Comparison of ENCODE assay signal across 16 cellular contexts in the genomic region with DNA sequence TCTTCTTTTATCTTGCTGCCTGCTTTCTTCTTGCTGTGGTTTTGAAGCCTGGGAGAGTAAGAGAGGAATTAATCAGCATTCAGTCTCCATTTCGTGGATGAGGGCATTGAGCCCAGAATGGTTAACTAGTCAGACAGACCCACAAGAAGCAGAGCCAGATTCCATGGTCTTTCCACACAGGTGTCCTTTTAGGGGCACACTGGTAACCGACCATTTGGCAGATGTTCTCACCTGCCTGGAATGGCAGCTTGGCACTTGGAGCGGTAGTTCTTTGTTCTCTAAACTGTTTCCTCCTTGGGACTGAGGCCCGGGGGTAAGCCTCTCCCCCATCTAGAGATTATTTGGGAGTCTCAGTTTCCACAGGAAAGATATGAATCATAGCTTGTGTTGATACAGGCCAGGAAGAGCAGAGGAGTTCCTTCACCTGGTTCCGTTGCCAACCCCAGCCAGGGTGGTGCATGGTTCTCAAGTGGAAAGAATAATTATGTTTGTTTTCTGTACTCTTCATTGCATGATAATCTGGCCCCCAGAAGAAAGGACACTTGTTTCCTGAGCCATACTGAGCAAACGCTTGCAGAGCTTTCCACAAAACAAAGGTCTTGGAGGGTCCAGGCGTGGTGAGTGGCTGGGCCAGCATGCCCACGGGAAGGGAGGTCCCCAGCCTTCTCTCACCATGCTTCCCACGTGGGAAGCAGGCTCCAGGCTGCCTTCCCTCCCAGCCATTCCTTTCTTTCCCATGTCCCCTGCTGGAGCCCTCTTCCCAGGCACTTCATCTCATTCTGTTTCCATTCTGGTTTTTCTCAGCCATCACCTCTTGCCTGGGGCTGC. TPM values are rescaled to one million over a fixed set of nuclear protein-coding genes. Genes with fewer than 3 reads are reported as not detected.
DNase-seq lines count a peak whose midpoint lies in the region; ATAC-seq and TF ChIP-seq lines count a peak whose summit lies in the region.
"Had no signal": no experiment of that assay in that cellular context is flagged by ENCODE, and none has a peak within 500 bp of the region (broad histone marks: within the 10 kb centered on the region; RNA-seq: fewer than 3 reads in every experiment).

No MANE protein-coding gene starts in this region.

- no peaks in the 10 kb centered on the region for H3K36me3 ChIP-seq in breast epithelium
- no peaks in the 10 kb centered on the region for H3K36me3 ChIP-seq in stomach

- H3K36me3 Mint-ChIP-seq in natural killer cell treated with Interleukin-12 subunit alpha and Interleukin-12 subunit beta and Interleukin-15 and Interleukin-18, amount 100 ng/mL, for 72 hours: no peaks in the 10 kb centered on the region
- no peaks in the 10 kb centered on the region for H3K36me3 Mint-ChIP-seq in natural killer cell
- H3K36me3 Mint-ChIP-seq in activated T-cell treated with anti-CD3 and anti-CD28 coated beads, Interleukin-2, amount 50 U/mL, for 4 hours (ENCODE audit: insufficient read depth): no peaks in the 10 kb centered on the region
- H3K36me3 Mint-ChIP-seq: activated CD8-positive, alpha-beta memory T cell treated with anti-CD3 and anti-CD28 coated beads, Interleukin-2, amount 10 ng/mL, durations not matched to agents 7 days and 5 days; WTC11 had no signal

- H3K4me1 ChIP-seq in breast epithelium (no peaks in the 10 kb centered on the region), right cardiac atrium (ENCODE audit: control insufficient read depth, insufficient read depth, low read length) (no peaks in the 10 kb centered on the region), stomach (no peaks in the 10 kb centered on the region)

- H3K27me3 Mint-ChIP-seq in natural killer cell treated with Interleukin-12 subunit alpha and Interleukin-12 subunit beta and Interleukin-15 and Interleukin-18, amount 100 ng/mL, for 72 hours: peaks cover 0 to 10% of the 10 kb centered on the region in 2 donors
- H3K27me3 Mint-ChIP-seq in natural killer cell (ENCODE audit: low read depth in 2 of 2): peaks cover 32 to 42% of the 10 kb centered on the region in 2 donors
- H3K27me3 Mint-ChIP-seq in activated T-cell treated with anti-CD3 and anti-CD28 coated beads, Interleukin-2, amount 50 U/mL, for 4 hours (ENCODE audit: low read depth): peaks cover 38% of the 10 kb centered on the region

- H3K27ac ChIP-seq in breast epithelium (peak overlapping the region; percentile 80 to 86), right cardiac atrium (ENCODE audit: low read length) (no peak overlapping the region), stomach (peak overlapping the region in 1 of 5 donors; percentile 35)

- H3K4me1 Mint-ChIP-seq in natural killer cell treated with Interleukin-12 subunit alpha and Interleukin-12 subunit beta and Interleukin-15 and Interleukin-18, amount 100 ng/mL, for 72 hours (ENCODE audit: low read depth in 2 of 2): no peaks in the 10 kb centered on the region
- H3K4me1 Mint-ChIP-seq in natural killer cell: no peaks in the 10 kb centered on the region
- no peaks in the 10 kb centered on the region for H3K4me1 Mint-ChIP-seq in activated T-cell treated with anti-CD3 and anti-CD28 coated beads, Interleukin-2, amount 50 U/mL, for 4 hours (ENCODE audit: low read depth)
- H3K4me1 Mint-ChIP-seq: activated CD8-positive, alpha-beta memory T cell treated with anti-CD3 and anti-CD28 coated beads, Interleukin-2, amount 10 ng/mL, durations not matched to agents 7 days and 5 days had no signal

- intact Hi-C loops in natural killer cell (cut with micrococcal nuclease) (no loop called here), breast epithelium (cut with DNase I; ENCODE audit: low total_unique reads) (no loop called here), right cardiac atrium (cut with DNase I) (no loop called here), stomach (cut with DNase I; ENCODE audit: low total_unique reads) (no loop called here)

- TF ChIP-seq POLR2A in breast epithelium (IDR thresholded peaks at IDR 0.05) (no peak), stomach (IDR thresholded peaks at IDR 0.05) (no peak), GM18505 (IDR thresholded peaks at IDR 0.05; ENCODE audit: borderline replicate concordance, extremely low read depth, insufficient read depth, insufficient read length) (no peak)

- no peak for ATAC-seq in natural killer cell treated with Interleukin-12 subunit alpha and Interleukin-12 subunit beta and Interleukin-15 and Interleukin-18, amount 100 ng/mL, for 72 hours
- ATAC-seq in natural killer cell (no peak), right cardiac atrium (peak; percentile 73 to 92), GM18505 (IDR thresholded peaks at IDR 0.05; ENCODE audit: unreplicated experiment) (no peak)
- no peak for ATAC-seq in activated T-cell treated with anti-CD3 and anti-CD28 coated beads, Interleukin-2, amount 50 U/mL, for 4 hours
- ATAC-seq: activated CD8-positive, alpha-beta memory T cell treated with anti-CD3 and anti-CD28 coated beads, Interleukin-2, amount 10 ng/mL, durations not matched to agents 7 days and 5 days; HCT116; WTC11 had no signal

- H3K9me3 Mint-ChIP-seq in natural killer cell treated with Interleukin-12 subunit alpha and Interleukin-12 subunit beta and Interleukin-15 and Interleukin-18, amount 100 ng/mL, for 72 hours: no peaks in the 10 kb centered on the region
- no peaks in the 10 kb centered on the region for H3K9me3 Mint-ChIP-seq in natural killer cell
- H3K9me3 Mint-ChIP-seq in activated T-cell treated with anti-CD3 and anti-CD28 coated beads, Interleukin-2, amount 50 U/mL, for 4 hours: no peaks in the 10 kb centered on the region
- H3K9me3 Mint-ChIP-seq: activated naive CD4-positive, alpha-beta T cell treated with anti-CD3 and anti-CD28 coated beads for 36 hours; WTC11 had no signal

- H3K4me3 Mint-ChIP-seq in natural killer cell treated with Interleukin-12 subunit alpha and Interleukin-12 subunit beta and Interleukin-15 and Interleukin-18, amount 100 ng/mL, for 72 hours: no peak overlapping the region
- H3K4me3 Mint-ChIP-seq in natural killer cell: no peak overlapping the region
- no peak overlapping the region for H3K4me3 Mint-ChIP-seq in activated T-cell treated with anti-CD3 and anti-CD28 coated beads, Interleukin-2, amount 50 U/mL, for 4 hours
- H3K4me3 Mint-ChIP-seq: activated CD8-positive, alpha-beta memory T cell treated with anti-CD3 and anti-CD28 coated beads, Interleukin-2, amount 10 ng/mL, durations not matched to agents 7 days and 5 days; activated naive CD4-positive, alpha-beta T cell treated with anti-CD3 and anti-CD28 coated beads for 36 hours; WTC11 had no signal

- H3K27ac Mint-ChIP-seq in natural killer cell treated with Interleukin-12 subunit alpha and Interleukin-12 subunit beta and Interleukin-15 and Interleukin-18, amount 100 ng/mL, for 72 hours: no peak overlapping the region
- H3K27ac Mint-ChIP-seq in natural killer cell: no peak overlapping the region
- H3K27ac Mint-ChIP-seq: activated CD8-positive, alpha-beta memory T cell treated with anti-CD3 and anti-CD28 coated beads, Interleukin-2, amount 10 ng/mL, durations not matched to agents 7 days and 5 days; activated naive CD4-positive, alpha-beta T cell treated with anti-CD3 and anti-CD28 coated beads for 36 hours had no signal

- H3K27me3 ChIP-seq in breast epithelium (no peaks in the 10 kb centered on the region), right cardiac atrium (ENCODE audit: control insufficient read depth, insufficient read depth) (no peaks in the 10 kb centered on the region), stomach (peaks cover 0 to 34% (median 0%) of the 10 kb centered on the region in 3 donors)

- TF ChIP-seq CTCF in natural killer cell (IDR thresholded peaks at IDR 0.05) (no peak), breast epithelium (IDR thresholded peaks at IDR 0.05) (no peak), stomach (IDR thresholded peaks at IDR 0.05) (no peak)

- no peak for TF ChIP-seq EP300 in stomach (IDR thresholded peaks at IDR 0.05)

- DNase-seq in natural killer cell treated with Interleukin-12 subunit alpha and Interleukin-12 subunit beta and Interleukin-15 and Interleukin-18, amount 100 ng/mL, for 72 hours (ENCODE audit: low spot score): peak; percentile 6
- DNase-seq in natural killer cell: no peak
- DNase-seq in breast epithelium (ENCODE audit: low spot score in 2 of 2): peak in 1 of 2 donors; percentile 91
- DNase-seq in right cardiac atrium: peak in 2 of 3 donors; percentile 59 to 78
- DNase-seq in activated T-cell treated with anti-CD3 and anti-CD28 coated beads, Interleukin-2, amount 50 U/mL, for 4 hours: no peak
- DNase-seq in stomach: no peak
- DNase-seq in NCI-H774 (lab: John Stamatoyannopoulos, UW): no peak
- DNase-seq: activated CD8-positive, alpha-beta memory T cell treated with anti-CD3 and anti-CD28 coated beads, Interleukin-2, amount 10 ng/mL, durations not matched to agents 7 days and 5 days; activated naive CD4-positive, alpha-beta T cell treated with anti-CD3 and anti-CD28 coated beads for 36 hours; NCI-H187 treated with DMSO at 0.1 percent for 48 hours; occipital lobe had no signal

- 52% methylated on average over 9 of the region's 9 CpGs for WGBS in right cardiac atrium
- WGBS in stomach, 5 donors: 37 to 53% (median 39%) methylated on average over 9 of the region's 9 CpGs

- no peak overlapping the region for H3K4me3 ChIP-seq in breast epithelium
- H3K4me3 ChIP-seq in right cardiac atrium (ENCODE audit: low read length): no peak overlapping the region
- H3K4me3 ChIP-seq in stomach: no peak overlapping the region

- H3K9me3 ChIP-seq in breast epithelium: no peaks in the 10 kb centered on the region
- no peaks in the 10 kb centered on the region for H3K9me3 ChIP-seq in right cardiac atrium (ENCODE audit: control insufficient read depth, low read length)
- H3K9me3 ChIP-seq in stomach: no peaks in the 10 kb centered on the region

RNA-seq across cellular contexts. Expression of a gene that starts 2.0 kb away (rescaled TPM):
- not detected for total RNA-seq in natural killer cell treated with Interleukin-12 subunit alpha and Interleukin-12 subunit beta and Interleukin-15 and Interleukin-18, amount 100 ng/mL, for 72 hours
- total RNA-seq in natural killer cell (not detected), breast epithelium (not detected), right cardiac atrium (not detected), stomach (not detected)
- polyA plus RNA-seq in right cardiac atrium (0.07 TPM), stomach (not detected)
- not detected for total RNA-seq in activated T-cell treated with anti-CD3 and anti-CD28 coated beads, Interleukin-2, amount 50 U/mL, for 4 hours
- total RNA-seq: activated CD8-positive, alpha-beta memory T cell treated with anti-CD3 and anti-CD28 coated beads, Interleukin-2, amount 10 ng/mL, durations not matched to agents 7 days and 5 days; activated naive CD4-positive, alpha-beta T cell treated with anti-CD3 and anti-CD28 coated beads for 36 hours; cerebellum; lung microvascular endothelial cell; occipital lobe; WTC11 had no signal

RNA-seq across cellular contexts. Expression of a gene that starts 15.7 kb away (rescaled TPM):
- not detected for total RNA-seq in natural killer cell treated with Interleukin-12 subunit alpha and Interleukin-12 subunit beta and Interleukin-15 and Interleukin-18, amount 100 ng/mL, for 72 hours
- total RNA-seq in natural killer cell (not detected), breast epithelium (10 to 100 TPM in 2 of 3 donors, not detected in 1; 42.0 to 69.2 TPM), right cardiac atrium (not detected), stomach (under 1 TPM in 1 of 5 donors, not detected in 4; 0.55 TPM)
- polyA plus RNA-seq in right cardiac atrium (not detected), stomach (1 to 10 TPM in 1 of 3 donors, under 1 TPM in 1, not detected in 1; 0.46 to 9.2 TPM)
- total RNA-seq in activated T-cell treated with anti-CD3 and anti-CD28 coated beads, Interleukin-2, amount 50 U/mL, for 4 hours: not detected
- total RNA-seq: activated CD8-positive, alpha-beta memory T cell treated with anti-CD3 and anti-CD28 coated beads, Interleukin-2, amount 10 ng/mL, durations not matched to agents 7 days and 5 days; activated naive CD4-positive, alpha-beta T cell treated with anti-CD3 and anti-CD28 coated beads for 36 hours; cerebellum; lung microvascular endothelial cell; WTC11 had no signal

RNA-seq across cellular contexts. Expression of a gene that starts 30.1 kb away (rescaled TPM):
- not detected for total RNA-seq in natural killer cell treated with Interleukin-12 subunit alpha and Interleukin-12 subunit beta and Interleukin-15 and Interleukin-18, amount 100 ng/mL, for 72 hours
- not detected for total RNA-seq in natural killer cell
- not detected for total RNA-seq in breast epithelium
- not detected for total RNA-seq in right cardiac atrium
- not detected for polyA plus RNA-seq in right cardiac atrium
- not detected for total RNA-seq in activated T-cell treated with anti-CD3 and anti-CD28 coated beads, Interleukin-2, amount 50 U/mL, for 4 hours
- not detected for total RNA-seq in stomach
- polyA plus RNA-seq in stomach: not detected
- total RNA-seq: activated CD8-positive, alpha-beta memory T cell treated with anti-CD3 and anti-CD28 coated beads, Interleukin-2, amount 10 ng/mL, durations not matched to agents 7 days and 5 days; activated naive CD4-positive, alpha-beta T cell treated with anti-CD3 and anti-CD28 coated beads for 36 hours; cerebellum; lung microvascular endothelial cell; occipital lobe; WTC11 had no signal

RNA-seq across cellular contexts. Expression of a gene that starts 37.4 kb away (rescaled TPM):
- not detected for total RNA-seq in natural killer cell treated with Interleukin-12 subunit alpha and Interleukin-12 subunit beta and Interleukin-15 and Interleukin-18, amount 100 ng/mL, for 72 hours
- total RNA-seq in natural killer cell (not detected), breast epithelium (not detected), right cardiac atrium (not detected), stomach (under 1 TPM in 1 of 5 donors, not detected in 4; 0.43 TPM)
- polyA plus RNA-seq in right cardiac atrium (not detected), stomach (10 to 100 TPM in 1 of 3 donors, under 1 TPM in 1, not detected in 1; 0.31 to 12.4 TPM)
- not detected for total RNA-seq in activated T-cell treated with anti-CD3 and anti-CD28 coated beads, Interleukin-2, amount 50 U/mL, for 4 hours
- total RNA-seq: activated CD8-positive, alpha-beta memory T cell treated with anti-CD3 and anti-CD28 coated beads, Interleukin-2, amount 10 ng/mL, durations not matched to agents 7 days and 5 days; activated naive CD4-positive, alpha-beta T cell treated with anti-CD3 and anti-CD28 coated beads for 36 hours; cerebellum; lung microvascular endothelial cell; occipital lobe; WTC11 had no signal

RNA-seq across cellular contexts. Expression of a gene that starts 50.8 kb away (rescaled TPM):
- not detected for total RNA-seq in natural killer cell treated with Interleukin-12 subunit alpha and Interleukin-12 subunit beta and Interleukin-15 and Interleukin-18, amount 100 ng/mL, for 72 hours
- total RNA-seq in natural killer cell (not detected), breast epithelium (not detected), right cardiac atrium (not detected), stomach (not detected)
- polyA plus RNA-seq in right cardiac atrium (not detected), stomach (not detected)
- not detected for total RNA-seq in activated T-cell treated with anti-CD3 and anti-CD28 coated beads, Interleukin-2, amount 50 U/mL, for 4 hours
- total RNA-seq: activated CD8-positive, alpha-beta memory T cell treated with anti-CD3 and anti-CD28 coated beads, Interleukin-2, amount 10 ng/mL, durations not matched to agents 7 days and 5 days; activated naive CD4-positive, alpha-beta T cell treated with anti-CD3 and anti-CD28 coated beads for 36 hours; cerebellum; lung microvascular endothelial cell; occipital lobe; WTC11 had no signal

Comparison
In these comparisons a context has a peak if more than half of its experiments do, and no peak if none do; other contexts are left out.
1. DNase-seq: peak in natural killer cell treated with Interleukin-12 subunit alpha and Interleukin-12 subunit beta and Interleukin-15 and Interleukin-18, amount 100 ng/mL, for 72 hours (single experiment) and right cardiac atrium (2 of 3); none in natural killer cell (single experiment), activated T-cell treated with anti-CD3 and anti-CD28 coated beads, Interleukin-2, amount 50 U/mL, for 4 hours (single experiment), stomach (single experiment) and NCI-H774 (single experiment).
2. ATAC-seq: peak in right cardiac atrium (2 of 2); none in natural killer cell treated with Interleukin-12 subunit alpha and Interleukin-12 subunit beta and Interleukin-15 and Interleukin-18, amount 100 ng/mL, for 72 hours (0 of 2), natural killer cell (0 of 3), activated T-cell treated with anti-CD3 and anti-CD28 coated beads, Interleukin-2, amount 50 U/mL, for 4 hours (0 of 2) and GM18505 (single experiment).